Comparison of ENCODE assay signal across 11 cellular contexts in genomic region chr1:179021873-179022272, GRCh38. TPM values are rescaled to one million over a fixed set of nuclear protein-coding genes. Genes with fewer than 3 reads are reported as not detected.
A peak's percentile ranks its signal among the peaks of the same experiment; 100 is the strongest.
DNase-seq lines count a peak whose midpoint lies in the region; ATAC-seq, FAIRE-seq and TF ChIP-seq lines count a peak whose summit lies in the region.
"Had no signal": no experiment of that assay in that cellular context is flagged by ENCODE, and none has a peak within 500 bp of the region (broad histone marks: within the 10 kb centered on the region; RNA-seq: fewer than 3 reads in every experiment).

No MANE protein-coding gene starts in this region.

- H3K27me3 ChIP-seq in osteoblast (ENCODE audit: insufficient read depth, low read length), result no peaks in the 10 kb centered on the region
- H3K27me3 ChIP-seq: vagina had no signal

- H3K9me3 ChIP-seq in osteoblast (ENCODE audit: low read depth, low read length), result no peaks in the 10 kb centered on the region
- H3K9me3 ChIP-seq: HAP-1, vagina had no signal

- peak overlapping the region; percentile 72 for H3K4me3 ChIP-seq in osteoblast (ENCODE audit: insufficient read depth, low read length)
- H3K4me3 ChIP-seq: HAP-1 had no signal

- no peak overlapping the region for H3K27ac ChIP-seq in caudate nucleus (ENCODE audit: low read depth, low read length)
- H3K27ac ChIP-seq in osteoblast (ENCODE audit: low read depth, low read length), result peak overlapping the region; percentile 15
- H3K27ac ChIP-seq: KMS-11, vagina had no signal

- ATAC-seq in GM21360 (IDR thresholded peaks at IDR 0.05; ENCODE audit: unreplicated experiment), result no peak

- peak overlapping the region; percentile 94 for H3K4me2 ChIP-seq in osteoblast (ENCODE audit: insufficient read depth, low read length)
- H3K4me2 ChIP-seq: KMS-11 had no signal

- H3K79me2 ChIP-seq in osteoblast (ENCODE audit: insufficient read depth, low read length), result peaks cover 8% of the 10 kb centered on the region

- no peak for FAIRE-seq in D721Med (lab: Jason Lieb, UNC)

- peak overlapping the region; percentile 96 for H2AFZ ChIP-seq in osteoblast (ENCODE audit: low read length)

- H3K36me3 ChIP-seq in osteoblast (ENCODE audit: insufficient read depth, low read length), result no peaks in the 10 kb centered on the region
- H3K36me3 ChIP-seq: HAP-1, vagina had no signal

- H4K20me1 ChIP-seq in osteoblast (ENCODE audit: insufficient read depth, low read length), result no peaks in the 10 kb centered on the region

- no peak for TF ChIP-seq CTCF in osteoblast (IDR thresholded peaks at IDR 0.05; ENCODE audit: extremely low read depth, low read depth, low read length)
- TF ChIP-seq CTCF in D721Med (IDR thresholded peaks at IDR 0.05; ENCODE audit: insufficient read depth, missing control alignments), result no peak

- DNase-seq in EH (ENCODE audit: low read depth) (peak; percentile 29), NCI-H69 (lab: John Stamatoyannopoulos, UW) (peak; percentile 85), caudate nucleus (lab: John Stamatoyannopoulos, UW) (peak in 34 of 61 donors; percentile 2 to 59 (median 14)), osteoblast (ENCODE audit: insufficient read length, low spot score, missing footprints) (peak; percentile 95), D721Med (ENCODE audit: insufficient read length, low spot score) (no peak), CD1c-positive myeloid dendritic cell (ENCODE audit: extremely low spot score) (no peak)
- DNase-seq in activated effector memory CD4-positive, alpha-beta T cell treated with Interleukin-2 at 50 U/mL for 16 hours, result no peak

- H3K4me1 ChIP-seq in osteoblast (ENCODE audit: insufficient read depth, low read length), result peaks cover 24% of the 10 kb centered on the region

RNA-seq across cellular contexts. Expression of gene FAM20B, which starts 3.8 kb away (rescaled TPM):
- 43.1 and 43.9 TPM in 2 replicates for total RNA-seq in osteoblast

RNA-seq across cellular contexts. Expression of gene TOR3A, which starts 60.0 kb away (rescaled TPM):
- total RNA-seq in osteoblast, result 34.2 and 44.2 TPM in 2 replicates

Comparison
In these comparisons a context has a peak if more than half of its experiments do, and no peak if none do; other contexts are left out.
1. DNase-seq: peak in EH (single experiment), NCI-H69 (single experiment), caudate nucleus (34 of 61) and osteoblast (single experiment); none in activated effector memory CD4-positive, alpha-beta T cell treated with Interleukin-2 at 50 U/mL for 16 hours (single experiment), D721Med (single experiment) and CD1c-positive myeloid dendritic cell (single experiment).